19 cellular contexts compared by ENCODE assay signal in the genomic region with DNA sequence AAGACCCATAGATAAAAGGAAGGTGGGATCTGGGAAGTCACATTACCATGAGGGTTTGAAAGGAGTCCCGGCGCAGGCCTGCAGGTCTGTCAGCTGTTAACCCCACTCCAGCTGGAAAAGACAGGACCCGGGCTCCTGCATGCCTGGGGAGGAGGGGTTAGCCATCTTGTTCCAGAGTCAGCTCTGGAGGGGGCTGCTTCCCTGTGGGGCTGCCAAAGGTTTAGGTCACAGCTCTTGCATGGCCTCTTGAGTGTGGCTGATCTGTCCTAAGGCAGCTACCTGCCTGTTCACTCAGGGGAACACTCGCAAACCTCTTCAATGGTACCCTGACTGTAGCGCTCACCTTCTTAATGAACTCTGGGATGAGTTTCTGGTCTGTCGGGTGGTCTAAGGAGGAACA.
"Had no signal": no experiment of that assay in that cellular context is flagged by ENCODE, and none has a peak within 500 bp of the region (broad histone marks: within the 10 kb centered on the region; RNA-seq: fewer than 3 reads in every experiment).

No MANE protein-coding gene starts in this region.

- H3K9me3 ChIP-seq: gastrocnemius medialis, heart right ventricle, psoas muscle, right lobe of liver, stomach had no signal

- H3K4me3 ChIP-seq: gastrocnemius medialis, heart right ventricle, psoas muscle, right lobe of liver, stomach had no signal

- H3K36me3 ChIP-seq: gastrocnemius medialis had no signal

- H3K4me3 Mint-ChIP-seq: naive B cell; nephron; stimulated activated effector memory CD8-positive, alpha-beta T cell treated with anti-CD3 and anti-CD28 coated beads, Interleukin-12 subunit alpha, Interleukin-12 subunit beta, amount 100 ng/mL, for 72 hours; type B pancreatic cell had no signal

- H3K9me3 Mint-ChIP-seq: nephron; stimulated activated effector memory CD8-positive, alpha-beta T cell treated with anti-CD3 and anti-CD28 coated beads, Interleukin-12 subunit alpha, Interleukin-12 subunit beta, amount 100 ng/mL, for 72 hours had no signal

- H3K27ac Mint-ChIP-seq: nephron, type B pancreatic cell had no signal

- H3K27ac ChIP-seq: gastrocnemius medialis, heart right ventricle, parathyroid adenoma, psoas muscle, right lobe of liver, stomach had no signal

- H3K27me3 Mint-ChIP-seq: naive B cell, type B pancreatic cell had no signal

- ATAC-seq: esophagus mucosa; gastrocnemius medialis; heart right ventricle; psoas muscle; right lobe of liver; stimulated activated effector memory CD8-positive, alpha-beta T cell treated with anti-CD3 and anti-CD28 coated beads, Interleukin-12 subunit alpha, Interleukin-12 subunit beta, amount 100 ng/mL, for 72 hours had no signal

- H3K79me2 ChIP-seq: parathyroid adenoma had no signal

- H3K27me3 ChIP-seq: gastrocnemius medialis, heart right ventricle, right lobe of liver, stomach had no signal

- H2AFZ ChIP-seq: parathyroid adenoma had no signal

- DNase-seq: cortex of kidney; effector memory CD4-positive, alpha-beta T cell; gastrocnemius medialis; heart right ventricle; hypothalamus; kidney glomerular epithelial cell; mesendoderm; naive B cell; psoas muscle; retina; right lobe of liver; stimulated activated CD4-positive, alpha-beta T cell treated with anti-CD3 and anti-CD28 coated beads, Interleukin-4, amount 100 ng/mL, for 1 hour; stimulated activated CD8-positive, alpha-beta memory T cell treated with anti-CD3 and anti-CD28 coated beads, Interleukin-4, amount 100 ng/mL, for 48 hours; stomach had no signal

- H3K4me1 ChIP-seq: parathyroid adenoma, right lobe of liver, stomach had no signal

- H3K9ac ChIP-seq: parathyroid adenoma had no signal
